In the genomic region with DNA sequence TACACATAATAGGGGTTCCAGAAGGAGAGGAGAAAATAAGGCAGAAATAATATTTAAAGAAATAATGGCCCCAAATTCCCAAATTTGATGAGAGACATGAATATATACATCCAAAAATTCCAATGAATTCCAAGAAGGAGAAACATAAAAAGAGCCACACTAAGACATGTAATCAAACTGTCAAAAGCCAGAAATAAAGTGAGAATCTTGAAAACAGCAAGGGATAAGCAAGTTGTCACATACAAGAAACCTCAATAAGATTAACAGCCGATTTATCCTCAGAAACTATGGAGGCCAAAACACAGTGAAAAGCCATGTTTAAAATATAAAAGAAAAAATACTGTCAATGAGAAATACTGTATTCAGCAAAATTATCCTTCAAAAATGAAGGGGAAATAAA, we compare ENCODE assay signal across 1 cellular context.
TF ChIP-seq lines count a peak whose summit lies in the region.

No MANE protein-coding gene starts in this region.

TF ChIP-seq in K562, 482 proteins besides CTCF, POLR2A, EP300 and RAD21 (continued from another document):
- TF ChIP-seq, protein P1, sequence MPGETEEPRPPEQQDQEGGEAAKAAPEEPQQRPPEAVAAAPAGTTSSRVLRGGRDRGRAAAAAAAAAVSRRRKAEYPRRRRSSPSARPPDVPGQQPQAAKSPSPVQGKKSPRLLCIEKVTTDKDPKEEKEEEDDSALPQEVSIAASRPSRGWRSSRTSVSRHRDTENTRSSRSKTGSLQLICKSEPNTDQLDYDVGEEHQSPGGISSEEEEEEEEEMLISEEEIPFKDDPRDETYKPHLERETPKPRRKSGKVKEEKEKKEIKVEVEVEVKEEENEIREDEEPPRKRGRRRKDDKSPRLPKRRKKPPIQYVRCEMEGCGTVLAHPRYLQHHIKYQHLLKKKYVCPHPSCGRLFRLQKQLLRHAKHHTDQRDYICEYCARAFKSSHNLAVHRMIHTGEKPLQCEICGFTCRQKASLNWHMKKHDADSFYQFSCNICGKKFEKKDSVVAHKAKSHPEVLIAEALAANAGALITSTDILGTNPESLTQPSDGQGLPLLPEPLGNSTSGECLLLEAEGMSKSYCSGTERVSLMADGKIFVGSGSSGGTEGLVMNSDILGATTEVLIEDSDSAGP (CRISPR knock-in tag; IDR thresholded peaks at IDR 0.05): no peak
- TF ChIP-seq MCM7 (IDR thresholded peaks at IDR 0.05) (no peak), LCOR (CRISPR knock-in tag; IDR thresholded peaks at IDR 0.05) (no peak), ZNF766 (CRISPR knock-in tag; conservative IDR thresholded peaks at IDR 0.05) (peak; percentile 100), XRCC3 (IDR thresholded peaks at IDR 0.05) (peak; percentile 98), RBM25 (IDR thresholded peaks at IDR 0.05; ENCODE audit: low read depth, low read length, severe bottlenecking) (no peak), ZNF174 (CRISPR knock-in tag; IDR thresholded peaks at IDR 0.05) (no peak), SNIP1 (IDR thresholded peaks at IDR 0.05; ENCODE audit: low read depth) (0 out of 2 replicates have a peak, but pooled peaks have one; percentile 13), DPF2 (IDR thresholded peaks at IDR 0.05) (0 out of 2 replicates have a peak, but pooled peaks have one; percentile 15), NR2C2 (CRISPR knock-in tag; IDR thresholded peaks at IDR 0.05) (no peak), NR2C2 (tag; IDR thresholded peaks at IDR 0.05) (no peak)
- TF ChIP-seq, protein P2, sequence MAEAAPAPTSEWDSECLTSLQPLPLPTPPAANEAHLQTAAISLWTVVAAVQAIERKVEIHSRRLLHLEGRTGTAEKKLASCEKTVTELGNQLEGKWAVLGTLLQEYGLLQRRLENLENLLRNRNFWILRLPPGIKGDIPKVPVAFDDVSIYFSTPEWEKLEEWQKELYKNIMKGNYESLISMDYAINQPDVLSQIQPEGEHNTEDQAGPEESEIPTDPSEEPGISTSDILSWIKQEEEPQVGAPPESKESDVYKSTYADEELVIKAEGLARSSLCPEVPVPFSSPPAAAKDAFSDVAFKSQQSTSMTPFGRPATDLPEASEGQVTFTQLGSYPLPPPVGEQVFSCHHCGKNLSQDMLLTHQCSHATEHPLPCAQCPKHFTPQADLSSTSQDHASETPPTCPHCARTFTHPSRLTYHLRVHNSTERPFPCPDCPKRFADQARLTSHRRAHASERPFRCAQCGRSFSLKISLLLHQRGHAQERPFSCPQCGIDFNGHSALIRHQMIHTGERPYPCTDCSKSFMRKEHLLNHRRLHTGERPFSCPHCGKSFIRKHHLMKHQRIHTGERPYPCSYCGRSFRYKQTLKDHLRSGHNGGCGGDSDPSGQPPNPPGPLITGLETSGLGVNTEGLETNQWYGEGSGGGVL (CRISPR knock-in tag; IDR thresholded peaks at IDR 0.05): no peak
